In genomic region chr9:111158375-111158774, GRCh38 we compare ENCODE assay signal across 27 cellular contexts.
DNase-seq lines count a peak whose midpoint lies in the region; ATAC-seq and TF ChIP-seq lines count a peak whose summit lies in the region.
"Had no signal": no experiment of that assay in that cellular context is flagged by ENCODE, and none has a peak within 500 bp of the region (broad histone marks: within the 10 kb centered on the region; RNA-seq: fewer than 3 reads in every experiment).

No MANE protein-coding gene starts in this region.

- H3K79me2 ChIP-seq in KMS-11 (ENCODE audit: insufficient read depth, low read depth) (no peaks in the 10 kb centered on the region), PC-3 (ENCODE audit: low read length) (no peaks in the 10 kb centered on the region)
- H3K79me2 ChIP-seq: hepatocyte had no signal

- H3K4me3 ChIP-seq in BE2C (ENCODE audit: low read depth, low read length) (no peak overlapping the region), KMS-11 (IDR thresholded peaks at IDR 0.05; ENCODE audit: insufficient read depth, low read depth, low read length) (no peak overlapping the region), mesenchymal stem cell (ENCODE audit: insufficient read depth in 1 of 2, low read depth in 1 of 2, low read length in 2 of 2) (no peak overlapping the region), PC-3 (ENCODE audit: low read length) (no peak overlapping the region)
- H3K4me3 ChIP-seq: hepatocyte, K562, PC-9, SJCRH30 had no signal

- no peak overlapping the region for H2BK5ac ChIP-seq in mesenchymal stem cell (ENCODE audit: low read depth, low read length, poor library complexity, severe bottlenecking)

- no peaks in the 10 kb centered on the region for H3F3A ChIP-seq in PC-3 (ENCODE audit: low read length, unreplicated experiment)

- no peak overlapping the region for H3K27ac ChIP-seq in KMS-11
- no peak overlapping the region for H3K27ac ChIP-seq in mesenchymal stem cell (ENCODE audit: low read length, poor library complexity, severe bottlenecking)
- H3K27ac ChIP-seq in PC-3 (ENCODE audit: low read length): no peak overlapping the region
- H3K27ac ChIP-seq: hepatocyte, PC-9, SJCRH30 had no signal

- H4K91ac ChIP-seq in mesenchymal stem cell (ENCODE audit: low read length): no peak overlapping the region

- CTCF ChIA-PET in PC-3 (lab: Charles Lee): no interaction called here

- DNase-seq in BE2C: peak; percentile 28
- DNase-seq in brain pericyte (ENCODE audit: low read depth, low spot score): peak; percentile 50
- no peak for DNase-seq in mesenchymal stem cell
- DNase-seq in COR-L47 (lab: John Stamatoyannopoulos, UW): no peak
- no peak for DNase-seq in PC-3
- no peak for DNase-seq in NCI-H226
- no peak for DNase-seq in activated CD4-positive, CD25-positive, alpha-beta regulatory T cell (lab: John Stamatoyannopoulos, UW)
- DNase-seq: ACHN; activated naive CD4-positive, alpha-beta T cell; activated T-cell treated with anti-CD3 and anti-CD28 coated beads, Interleukin-2, amount 50 U/mL, for 48 hours; caudate nucleus; CD8-positive, alpha-beta memory T cell; DMS53; GF-D8; MM.1S; naive B cell; NCI-H1436; NCI-H2107; NCI-H510A; PC-9; SJCRH30; stimulated activated CD4-positive, alpha-beta T cell treated with anti-CD3 and anti-CD28 coated beads, Interleukin-4, amount 100 ng/mL, for 1 hour; stimulated activated naive B cell treated with anti-CD40 and anti-IgM and Interleukin-4, amounts not matched to agents 10 μg/mL and 1 μg/mL and 100 μg/mL, for 72 hours; T-helper 17 cell had no signal

- POLR2A ChIA-PET in PC-3 (lab: Charles Lee; ENCODE audit: unreplicated experiment): no interaction called here

- H3K9ac ChIP-seq in KMS-11: no peak overlapping the region
- peak overlapping the region; percentile 10 for H3K9ac ChIP-seq in mesenchymal stem cell (ENCODE audit: low read length)
- no peak overlapping the region for H3K9ac ChIP-seq in PC-3 (ENCODE audit: low read length)

- no peak overlapping the region for H2AFZ ChIP-seq in KMS-11 (ENCODE audit: low read depth)
- no peak overlapping the region for H2AFZ ChIP-seq in mesenchymal stem cell (ENCODE audit: low read depth, low read length)
- H2AFZ ChIP-seq in PC-3 (ENCODE audit: low read length): no peak overlapping the region
- H2AFZ ChIP-seq: hepatocyte, PC-9 had no signal

- H2BK12ac ChIP-seq in mesenchymal stem cell (ENCODE audit: low read length in 2 of 2): no peak overlapping the region

- no peak overlapping the region for H3K4ac ChIP-seq in mesenchymal stem cell (ENCODE audit: low read depth in 1 of 2, low read length in 2 of 2)

- no peak overlapping the region for H3K23ac ChIP-seq in mesenchymal stem cell (ENCODE audit: low read length in 2 of 2)

- no CpG with 5 or more reads among the region's 1 CpG for WGBS in mesenchymal stem cell

- H3K36me3 ChIP-seq in BE2C: no peaks in the 10 kb centered on the region
- H3K36me3 ChIP-seq in KMS-11 (ENCODE audit: insufficient read depth): no peaks in the 10 kb centered on the region
- no peaks in the 10 kb centered on the region for H3K36me3 ChIP-seq in mesenchymal stem cell (ENCODE audit: control insufficient read depth in 1 of 2, insufficient read depth in 2 of 2, low read depth in 1 of 2, low read length in 2 of 2)
- H3K36me3 ChIP-seq in PC-3 (ENCODE audit: low read depth, low read length): no peaks in the 10 kb centered on the region
- H3K36me3 ChIP-seq: SJCRH30 had no signal

- no peak overlapping the region for H3K14ac ChIP-seq in mesenchymal stem cell (ENCODE audit: low read length in 2 of 2)

- no peaks in the 10 kb centered on the region for H3K9me3 ChIP-seq in BE2C
- H3K9me3 ChIP-seq in mesenchymal stem cell (ENCODE audit: control insufficient read depth, low read length): no peaks in the 10 kb centered on the region
- no peaks in the 10 kb centered on the region for H3K9me3 ChIP-seq in PC-3 (ENCODE audit: low read length)
- H3K9me3 ChIP-seq: SJCRH30 had no signal

- intact Hi-C loops in PC-3 (cut with micrococcal nuclease): no loop called here

- no peak overlapping the region for H2BK15ac ChIP-seq in mesenchymal stem cell (ENCODE audit: low read depth, poor library complexity, severe bottlenecking)

- no TSS peak for BruUV-seq in PC-3 (replicated peaks; lab: Mats Ljungman, UMichigan)

- no peak overlapping the region for H4K8ac ChIP-seq in mesenchymal stem cell (ENCODE audit: low read length)

- H3K4me1 ChIP-seq in BE2C: no peaks in the 10 kb centered on the region; the same call in 1 of the 2 replicates
- H3K4me1 ChIP-seq in KMS-11 (ENCODE audit: low read depth, poor library complexity, severe bottlenecking): peaks cover 29% of the 10 kb centered on the region
- H3K4me1 ChIP-seq in mesenchymal stem cell (ENCODE audit: control insufficient read depth, insufficient read depth, low read depth, low read length): peaks cover 3% of the 10 kb centered on the region
- H3K4me1 ChIP-seq in PC-3 (ENCODE audit: insufficient read depth, low read length): peaks cover 13% of the 10 kb centered on the region

- no peaks in the 10 kb centered on the region for H3K9me2 ChIP-seq in PC-3 (replicated peaks; ENCODE audit: low read length)

- H3K4me2 ChIP-seq in KMS-11: peak overlapping the region; percentile 38; the same call in 1 of the 2 replicates
- H3K4me2 ChIP-seq in mesenchymal stem cell (ENCODE audit: low read length, poor library complexity, severe bottlenecking): no peak overlapping the region
- H3K4me2 ChIP-seq in PC-3 (ENCODE audit: low read length): no peak overlapping the region
- H3K4me2 ChIP-seq: hepatocyte, PC-9 had no signal

- TF ChIP-seq CTCF in BE2C (IDR thresholded peaks at IDR 0.05; ENCODE audit: low read depth, low read length): no peak
- TF ChIP-seq CTCF in KMS-11 (conservative IDR thresholded peaks at IDR 0.05; ENCODE audit: low read depth, low read length): no peak
- TF ChIP-seq CTCF in PC-3 (conservative IDR thresholded peaks at IDR 0.05; ENCODE audit: low read depth, low read length): no peak

- no peak for ATAC-seq in PC-3
- ATAC-seq: K562; stimulated activated naive B cell treated with anti-CD40 and anti-IgM and Interleukin-4, amounts not matched to agents 10 μg/mL and 1 μg/mL and 100 μg/mL, for 72 hours; T-helper 17 cell had no signal

- no peaks in the 10 kb centered on the region for H4K20me1 ChIP-seq in KMS-11 (ENCODE audit: insufficient read depth)
- H4K20me1 ChIP-seq in PC-3 (ENCODE audit: low read length): no peaks in the 10 kb centered on the region

- H2BK120ac ChIP-seq in mesenchymal stem cell (ENCODE audit: low read depth, low read length): no peak overlapping the region

- H2AK5ac ChIP-seq in mesenchymal stem cell (ENCODE audit: low read length, severe bottlenecking): no peak overlapping the region

- no peaks in the 10 kb centered on the region for H3K79me1 ChIP-seq in mesenchymal stem cell (replicated peaks; ENCODE audit: low read length, poor library complexity, severe bottlenecking)

- no peak overlapping the region for H3K18ac ChIP-seq in mesenchymal stem cell (ENCODE audit: low read depth in 1 of 2, low read length in 2 of 2)

- H3K27me3 ChIP-seq in BE2C: no peaks in the 10 kb centered on the region
- H3K27me3 ChIP-seq in KMS-11 (ENCODE audit: insufficient read depth, low read depth): 0 out of 2 replicates have a peak, but pooled peaks cover 1% of the 10 kb centered on the region
- no peaks in the 10 kb centered on the region for H3K27me3 ChIP-seq in mesenchymal stem cell (ENCODE audit: control insufficient read depth in 1 of 2, insufficient read depth in 1 of 2, low read length in 2 of 2)
- no peaks in the 10 kb centered on the region for H3K27me3 ChIP-seq in PC-3 (ENCODE audit: low read length)
- H3K27me3 ChIP-seq: hepatocyte, SJCRH30 had no signal

Comparison
In these comparisons a context has a peak if more than half of its experiments do, and no peak if none do; other contexts are left out.
1. DNase-seq: peak in BE2C (single experiment) and brain pericyte (single experiment); none in mesenchymal stem cell (single experiment), COR-L47 (single experiment), PC-3 (single experiment), NCI-H226 (single experiment) and activated CD4-positive, CD25-positive, alpha-beta regulatory T cell (0 of 4).